In genomic region chr21:32391755-32392154, GRCh38 we compare ENCODE assay signal across 8 cellular contexts. TPM values are rescaled to one million over a fixed set of nuclear protein-coding genes. Genes with fewer than 3 reads are reported as not detected.
DNase-seq lines count a peak whose midpoint lies in the region; ATAC-seq, FAIRE-seq and TF ChIP-seq lines count a peak whose summit lies in the region.

No MANE protein-coding gene starts in this region.

- ATAC-seq in right lobe of liver, result no peak

- H3K27me3 ChIP-seq in astrocyte (ENCODE audit: insufficient read depth, low read length) (no peaks in the 10 kb centered on the region), right lobe of liver (no peaks in the 10 kb centered on the region)

- peaks cover 44% of the 10 kb centered on the region for H4K20me1 ChIP-seq in astrocyte (ENCODE audit: insufficient read depth, low read length)

- no peaks in the 10 kb centered on the region for H3K9me3 Mint-ChIP-seq in activated naive CD4-positive, alpha-beta T cell treated with anti-CD3 and anti-CD28 coated beads, Interleukin-2, amount 50 U/mL, for 24 hours
- H3K9me3 Mint-ChIP-seq in astrocyte (ENCODE audit: unreplicated experiment) (peaks cover 3% of the 10 kb centered on the region), type B pancreatic cell (no peaks in the 10 kb centered on the region)

- peaks cover 60% of the 10 kb centered on the region for H3K79me2 ChIP-seq in astrocyte (ENCODE audit: insufficient read depth, low read length)

- no peak for TF ChIP-seq CTCF in astrocyte (IDR thresholded peaks at IDR 0.05; ENCODE audit: insufficient read depth, low read depth, low read length)
- TF ChIP-seq CTCF in right lobe of liver (IDR thresholded peaks at IDR 0.05), result no peak
- no peak for TF ChIP-seq CTCF in type B pancreatic cell (conservative IDR thresholded peaks at IDR 0.05)

- H3K9me3 ChIP-seq in astrocyte (ENCODE audit: insufficient read depth, low read depth, low read length) (no peaks in the 10 kb centered on the region), right lobe of liver (no peaks in the 10 kb centered on the region)

- no peak for TF ChIP-seq POLR2A in right lobe of liver (IDR thresholded peaks at IDR 0.05)

- H3K4me3 Mint-ChIP-seq in activated naive CD4-positive, alpha-beta T cell treated with anti-CD3 and anti-CD28 coated beads, Interleukin-2, amount 50 U/mL, for 24 hours, result peak overlapping the region; percentile 92
- peak overlapping the region; percentile 91 for H3K4me3 Mint-ChIP-seq in astrocyte (ENCODE audit: unreplicated experiment)
- H3K4me3 Mint-ChIP-seq in type B pancreatic cell, result peak overlapping the region; percentile 92

- peak overlapping the region; percentile 68 for H3K27ac Mint-ChIP-seq in activated naive CD4-positive, alpha-beta T cell treated with anti-CD3 and anti-CD28 coated beads, Interleukin-2, amount 50 U/mL, for 24 hours
- H3K27ac Mint-ChIP-seq in astrocyte (ENCODE audit: unreplicated experiment) (no peak overlapping the region), type B pancreatic cell (no peak overlapping the region)

- intact Hi-C loops in right lobe of liver (cut with DNase I), result no loop called here

- FAIRE-seq in astrocyte (lab: Jason Lieb, UNC), result no peak

- H3K36me3 Mint-ChIP-seq in activated naive CD4-positive, alpha-beta T cell treated with anti-CD3 and anti-CD28 coated beads, Interleukin-2, amount 50 U/mL, for 24 hours, result peaks cover 17% of the 10 kb centered on the region
- peaks cover 4% of the 10 kb centered on the region for H3K36me3 Mint-ChIP-seq in astrocyte (ENCODE audit: low read depth, unreplicated experiment)
- H3K36me3 Mint-ChIP-seq in type B pancreatic cell, result peaks cover 10% of the 10 kb centered on the region

- peak overlapping the region; percentile 87 for H3K4me2 ChIP-seq in astrocyte (ENCODE audit: low read length)

- peaks cover 4% of the 10 kb centered on the region for H3K27me3 Mint-ChIP-seq in activated naive CD4-positive, alpha-beta T cell treated with anti-CD3 and anti-CD28 coated beads, Interleukin-2, amount 50 U/mL, for 24 hours
- peaks cover 4% of the 10 kb centered on the region for H3K27me3 Mint-ChIP-seq in astrocyte (ENCODE audit: low read depth, unreplicated experiment)
- H3K27me3 Mint-ChIP-seq in type B pancreatic cell, result peaks cover 3% of the 10 kb centered on the region

- peaks cover 50% of the 10 kb centered on the region for H3K4me1 Mint-ChIP-seq in activated naive CD4-positive, alpha-beta T cell treated with anti-CD3 and anti-CD28 coated beads, Interleukin-2, amount 50 U/mL, for 24 hours
- peaks cover 27% of the 10 kb centered on the region for H3K4me1 Mint-ChIP-seq in astrocyte (ENCODE audit: low read depth, unreplicated experiment)
- H3K4me1 Mint-ChIP-seq in type B pancreatic cell (ENCODE audit: unreplicated experiment), result peaks cover 26% of the 10 kb centered on the region

- no peak overlapping the region for H2AFZ ChIP-seq in astrocyte (ENCODE audit: low read depth, low read length)

- H3K36me3 ChIP-seq in astrocyte (ENCODE audit: insufficient read depth, low read length) (no peaks in the 10 kb centered on the region), right lobe of liver (no peaks in the 10 kb centered on the region)

- WGBS in right lobe of liver (ENCODE audit: insufficient coverage, low coverage, low lambda C conversion rate, missing lambda C conversion rate), result 63% methylated on average over 4 of the region's 4 CpGs

- H3K4me1 ChIP-seq in astrocyte (ENCODE audit: insufficient read depth, low read length), result peaks cover 27% of the 10 kb centered on the region
- peaks cover 0 to 16% (median 5%) of the 10 kb centered on the region in 4 donors for H3K4me1 ChIP-seq in right lobe of liver

- H3K27ac ChIP-seq in astrocyte (ENCODE audit: low read depth, low read length), result no peak overlapping the region
- H3K27ac ChIP-seq in right lobe of liver, result no peak overlapping the region

- H3K4me3 ChIP-seq in astrocyte (ENCODE audit: insufficient read depth, low read depth, low read length) (peak overlapping the region; percentile 88), right lobe of liver (peak overlapping the region; percentile 89 to 100 (median 100))

- H3K9ac ChIP-seq in astrocyte (ENCODE audit: low read length), result peak overlapping the region; percentile 85

- no peak for DNase-seq in activated naive CD4-positive, alpha-beta T cell treated with Interleukin-2 at 50 U/mL for 16 hours
- DNase-seq in astrocyte (ENCODE audit: low read depth), result no peak
- DNase-seq in right lobe of liver, result no peak
- no peak for DNase-seq in type B pancreatic cell (ENCODE audit: extremely low spot score, unreplicated experiment)
- no peak for DNase-seq in mucosa of gallbladder (ENCODE audit: low spot score)
- no peak for DNase-seq in NCI-H128 (lab: John Stamatoyannopoulos, UW; ENCODE audit: unreplicated experiment)
- no peak for DNase-seq in NCI-H2227 (lab: John Stamatoyannopoulos, UW; ENCODE audit: unreplicated experiment)

RNA-seq across cellular contexts. Expression of gene URB1, which starts 1.1 kb away (rescaled TPM):
- 17.8 and 19.2 TPM in 2 replicates for total RNA-seq in astrocyte
- 10 to 100 TPM in 3 of 6 experiments, 1 to 10 TPM in 3; 6.3 to 13.6 (median 9.8) TPM for total RNA-seq in right lobe of liver
- 18.5 and 19.9 TPM in 2 replicates for total RNA-seq in type B pancreatic cell (ENCODE audit: low replicate concordance)
- total RNA-seq in mucosa of gallbladder, result 11.3 TPM

RNA-seq across cellular contexts. Expression of gene EVA1C, which starts 20.8 kb away (rescaled TPM):
- total RNA-seq in astrocyte, result not detected in 2 replicates
- total RNA-seq in right lobe of liver, result 1 to 10 TPM; 2.4 to 5.9 (median 4.2) TPM
- total RNA-seq in type B pancreatic cell (ENCODE audit: low replicate concordance), result 0.63 and 1.2 TPM in 2 replicates
- 34.8 TPM for total RNA-seq in mucosa of gallbladder
